ENCODE assay signal across 21 cellular contexts in genomic region chrX:31061091-31061490, GRCh38. TPM values are rescaled to one million over a fixed set of nuclear protein-coding genes. Genes with fewer than 3 reads are reported as not detected.
DNase-seq lines count a peak whose midpoint lies in the region; ATAC-seq and TF ChIP-seq lines count a peak whose summit lies in the region.
"Had no signal": no experiment of that assay in that cellular context is flagged by ENCODE, and none has a peak within 500 bp of the region (broad histone marks: within the 10 kb centered on the region; RNA-seq: fewer than 3 reads in every experiment).

No MANE protein-coding gene starts in this region.

- no peaks in the 10 kb centered on the region for H3K9me3 ChIP-seq in breast epithelium
- H3K9me3 ChIP-seq: Caco-2, left ventricle myocardium inferior, suprapubic skin had no signal

- DNase-seq in DMS53 (lab: John Stamatoyannopoulos, UW) (no peak), midbrain (lab: John Stamatoyannopoulos, UW) (no peak), breast epithelium (ENCODE audit: low spot score in 2 of 2) (no peak), DMS79 (lab: John Stamatoyannopoulos, UW) (no peak)
- DNase-seq: activated CD4-positive, alpha-beta memory T cell treated with anti-CD3 and anti-CD28 coated beads, Interleukin-2, amount 10 ng/mL, durations not matched to agents 7 days and 5 days; Caco-2; dorsolateral prefrontal cortex; left ventricle myocardium inferior; naive thymus-derived CD4-positive, alpha-beta T cell; NCI-H1417 treated with DMSO at 0.1 percent for 48 hours; NCI-H446 had no signal

- no peak overlapping the region for H3K27ac ChIP-seq in breast epithelium
- H3K27ac ChIP-seq: dorsolateral prefrontal cortex, left ventricle myocardium inferior, SK-N-MC, suprapubic skin had no signal

- intact Hi-C loops in breast epithelium (cut with DNase I; ENCODE audit: low total_unique reads), result no loop called here

- TF ChIP-seq POLR2A in breast epithelium (IDR thresholded peaks at IDR 0.05), result no peak

- TF ChIP-seq CTCF in breast epithelium (IDR thresholded peaks at IDR 0.05), result no peak

- no peaks in the 10 kb centered on the region for H3K4me1 ChIP-seq in breast epithelium
- H3K4me1 ChIP-seq: Caco-2, left ventricle myocardium inferior, suprapubic skin had no signal

- no peaks in the 10 kb centered on the region for H3K36me3 ChIP-seq in breast epithelium
- H3K36me3 ChIP-seq: left ventricle myocardium inferior, suprapubic skin had no signal

- ATAC-seq in GM18508 (IDR thresholded peaks at IDR 0.05; ENCODE audit: insufficient read depth, unreplicated experiment), result peak; percentile 69
- ATAC-seq in GM19463 (IDR thresholded peaks at IDR 0.05; ENCODE audit: unreplicated experiment), result peak; percentile 78
- peak; percentile 79 for ATAC-seq in HG02798 (IDR thresholded peaks at IDR 0.05; ENCODE audit: poor library complexity, unreplicated experiment)
- ATAC-seq in HG03439 (IDR thresholded peaks at IDR 0.05; ENCODE audit: unreplicated experiment), result peak; percentile 73
- ATAC-seq: K562; naive thymus-derived CD4-positive, alpha-beta T cell had no signal

- H3K4me3 ChIP-seq in breast epithelium, result no peak overlapping the region
- H3K4me3 ChIP-seq: dorsolateral prefrontal cortex, K562, left ventricle myocardium inferior, SK-N-MC, suprapubic skin had no signal

- peaks cover 0 to 15% of the 10 kb centered on the region in 2 donors for H3K27me3 ChIP-seq in breast epithelium
- H3K27me3 ChIP-seq: suprapubic skin had no signal

RNA-seq across cellular contexts. Expression of gene FTHL17, which starts 10.8 kb away (rescaled TPM):
- not detected for total RNA-seq in breast epithelium
- total RNA-seq: activated CD4-positive, alpha-beta memory T cell treated with anti-CD3 and anti-CD28 coated beads, Interleukin-2, amount 10 ng/mL, durations not matched to agents 7 days and 5 days; Caco-2; dorsolateral prefrontal cortex; fibroblast of lung; K562; left ventricle myocardium inferior; naive thymus-derived CD4-positive, alpha-beta T cell; OCI-LY7; pulmonary artery endothelial cell; suprapubic skin had no signal
